Comparison of ENCODE assay signal across 14 cellular contexts in genomic region chr2:85323351-85323987, GRCh38. TPM values are rescaled to one million over a fixed set of nuclear protein-coding genes. Genes with fewer than 3 reads are reported as not detected.
DNase-seq lines count a peak whose midpoint lies in the region; ATAC-seq and TF ChIP-seq lines count a peak whose summit lies in the region.
"Had no signal": no experiment of that assay in that cellular context is flagged by ENCODE, and none has a peak within 500 bp of the region (broad histone marks: within the 10 kb centered on the region; RNA-seq: fewer than 3 reads in every experiment).

No MANE protein-coding gene starts in this region.

- H3K36me3 ChIP-seq in adrenal gland (replicated peaks in 1 of 2), result peaks cover 0 to 60% of the 10 kb centered on the region in 2 donors

- peak overlapping the region; percentile 97 for H3K27ac Mint-ChIP-seq in CD4-positive, alpha-beta T cell
- peak overlapping the region in 1 of 6 donors; percentile 66 for H3K27ac Mint-ChIP-seq in naive B cell

- no peak for DNase-seq in CD4-positive, alpha-beta T cell
- DNase-seq in NB4 (ENCODE audit: low read depth) (no peak), adrenal gland (peak in 2 of 7 donors; percentile 51 to 58), naive B cell (no peak), SK-N-DZ (ENCODE audit: low spot score) (no peak), SIG-M5 (lab: John Stamatoyannopoulos, UW) (no peak)
- no peak for DNase-seq in stimulated activated CD4-positive, alpha-beta T cell treated with anti-CD3 and anti-CD28 coated beads, Interleukin-1b, Interleukin-23, amount 100 ng/mL, for 48 hours
- DNase-seq: activated CD4-positive, alpha-beta T cell treated with anti-CD3 and anti-CD28 coated beads for 1 hour; GF-D8; heart right ventricle; NCI-H1092 treated with DMSO at 0.1 percent for 48 hours; stimulated activated CD4-positive, alpha-beta T cell treated with anti-CD3 and anti-CD28 coated beads, Interleukin-4, amount 100 ng/mL, for 1 hour; SW 1271 had no signal

- peak overlapping the region; percentile 45 for H3K27ac ChIP-seq in CD4-positive, alpha-beta T cell (ENCODE audit: low read depth, low read length)
- peak overlapping the region in 3 of 5 donors; percentile 23 to 99 (median 61) for H3K27ac ChIP-seq in adrenal gland

- peaks cover 95% of the 10 kb centered on the region for H3K4me1 Mint-ChIP-seq in CD4-positive, alpha-beta T cell (ENCODE audit: low read depth)
- peaks cover 74 to 95% (median 94%) of the 10 kb centered on the region in 3 donors for H3K4me1 Mint-ChIP-seq in naive B cell

- TF ChIP-seq POLR2A in NB4 (IDR thresholded peaks at IDR 0.05; ENCODE audit: extremely low read depth, insufficient read length) (no peak), adrenal gland (IDR thresholded peaks at IDR 0.05) (no peak)

- WGBS in adrenal gland, 4 donors, result 72 to 78% (median 75%) methylated on average over 9 of the region's 9 CpGs

- H3K27me3 ChIP-seq in CD4-positive, alpha-beta T cell (ENCODE audit: control insufficient read depth, insufficient read depth, low read length), result no peaks in the 10 kb centered on the region
- H3K27me3 ChIP-seq in adrenal gland, result no peaks in the 10 kb centered on the region
- H3K27me3 ChIP-seq: heart right ventricle had no signal

- no peaks in the 10 kb centered on the region for H3K9me3 ChIP-seq in CD4-positive, alpha-beta T cell (ENCODE audit: control insufficient read depth, low read length)
- H3K9me3 ChIP-seq in adrenal gland (replicated peaks in 1 of 3), result no peaks in the 10 kb centered on the region
- H3K9me3 ChIP-seq: heart right ventricle had no signal

- peak overlapping the region; percentile 12 for H3K4me3 ChIP-seq in NB4 (ENCODE audit: low read depth, low read length)
- H3K4me3 ChIP-seq in adrenal gland, result no peak overlapping the region

- intact Hi-C loops in CD4-positive, alpha-beta T cell (cut with DNase I, micrococcal nuclease), result no loop called here
- intact Hi-C loops in adrenal gland (cut with DNase I), result no loop called here

- H3K4me1 ChIP-seq in adrenal gland (replicated peaks in 1 of 2), result peaks cover 51 to 83% of the 10 kb centered on the region in 2 donors

- H3K27me3 Mint-ChIP-seq in CD4-positive, alpha-beta T cell, result no peaks in the 10 kb centered on the region
- H3K27me3 Mint-ChIP-seq in naive B cell, result no peaks in the 10 kb centered on the region

- CTCF ChIA-PET in CD4-positive, alpha-beta T cell (lab: Charles Lee), result interaction anchor here (1.0 kb wide), 1 partner anchor 57 kb away, joined by 3 read pairs; no protein-coding TSS in a partner anchor

- no peak for TF ChIP-seq CTCF in CD4-positive, alpha-beta T cell (IDR thresholded peaks at IDR 0.05)
- TF ChIP-seq CTCF in NB4 (IDR thresholded peaks at IDR 0.05; ENCODE audit: low read depth, low read length) (no peak), adrenal gland (IDR thresholded peaks at IDR 0.05) (no peak)

- no peak for ATAC-seq in CD4-positive, alpha-beta T cell (ENCODE audit: poor library complexity)
- ATAC-seq in naive B cell (ENCODE audit: low read depth in 2 of 2) (no peak), GM21528 (IDR thresholded peaks at IDR 0.05; ENCODE audit: low FRiP score, unreplicated experiment) (no peak)
- ATAC-seq: heart right ventricle had no signal

- peak overlapping the region; percentile 80 for H3K4me3 Mint-ChIP-seq in CD4-positive, alpha-beta T cell
- peak overlapping the region; percentile 24 to 99 (median 38) for H3K4me3 Mint-ChIP-seq in naive B cell

- no peaks in the 10 kb centered on the region for H3K9me3 Mint-ChIP-seq in CD4-positive, alpha-beta T cell
- H3K9me3 Mint-ChIP-seq in naive B cell, result no peaks in the 10 kb centered on the region

- H3K36me3 Mint-ChIP-seq in CD4-positive, alpha-beta T cell (ENCODE audit: low read depth), result peaks cover 99% of the 10 kb centered on the region
- peaks cover 30 to 45% of the 10 kb centered on the region in 2 donors for H3K36me3 Mint-ChIP-seq in naive B cell

- POLR2A ChIA-PET in CD4-positive, alpha-beta T cell (lab: Charles Lee), result interaction anchor here (1.0 to 2.4 kb wide), 6 partner anchors 9 to 228 kb away, joined by 3 to 18 read pairs (median 4); partner anchors contain the start of genes ELMOD3 and RETSAT

RNA-seq across cellular contexts. Expression of gene TGOLN2, which starts 4.3 kb away (rescaled TPM):
- 100 to 1,000 TPM; 172 to 175 TPM for total RNA-seq in CD4-positive, alpha-beta T cell
- total RNA-seq in adrenal gland, result 100 to 1,000 TPM; 130 to 186 (median 145) TPM
- polyA plus RNA-seq in adrenal gland, result 10 to 100 TPM; 14.8 to 94.4 (median 25.0) TPM
- polyA plus RNA-seq in naive B cell (ENCODE audit: low read depth in 6 of 6), result 10 to 100 TPM; 45.5 to 94.8 (median 77.3) TPM
- polyA plus RNA-seq in SK-N-DZ (2014; cell fraction: cytosol; rRNA removed), result 24.1 and 32.8 TPM in 2 replicates
- 16.1 and 26.4 TPM in 2 replicates for polyA plus RNA-seq in SK-N-DZ (2014; cell fraction: nucleus; rRNA removed)

RNA-seq across cellular contexts. Expression of gene RETSAT, which starts 30.9 kb away (rescaled TPM):
- total RNA-seq in CD4-positive, alpha-beta T cell, result 10 to 100 TPM; 19.2 to 22.2 TPM
- 100 to 1,000 TPM in 7 of 8 donors, 10 to 100 TPM in 1; 93.8 to 178 (median 131) TPM for total RNA-seq in adrenal gland
- polyA plus RNA-seq in adrenal gland (100 to 1,000 TPM in 1 of 3 donors, 10 to 100 TPM in 2; 26.1 to 209 (median 60.7) TPM), naive B cell (ENCODE audit: low read depth in 6 of 6) (1 to 10 TPM; 4.4 to 8.7 (median 6.8) TPM)
- 15.4 and 17.2 TPM in 2 replicates for polyA plus RNA-seq in SK-N-DZ (2014; cell fraction: cytosol; rRNA removed)
- 23.6 and 31.7 TPM in 2 replicates for polyA plus RNA-seq in SK-N-DZ (2014; cell fraction: nucleus; rRNA removed)

RNA-seq across cellular contexts. Expression of gene ELMOD3, which starts 31.1 kb away (rescaled TPM):
- total RNA-seq in CD4-positive, alpha-beta T cell, result 10 to 100 TPM; 13.5 to 15.3 TPM
- 10 to 100 TPM; 12.3 to 37.0 (median 25.3) TPM for total RNA-seq in adrenal gland
- polyA plus RNA-seq in adrenal gland, result 10 to 100 TPM; 18.9 to 69.0 (median 63.1) TPM
- polyA plus RNA-seq in naive B cell (ENCODE audit: low read depth in 6 of 6), result 10 to 100 TPM in 5 of 6 donors, 1 to 10 TPM in 1; 9.8 to 23.1 (median 13.8) TPM
- 17.2 and 27.4 TPM in 2 replicates for polyA plus RNA-seq in SK-N-DZ (2014; cell fraction: cytosol; rRNA removed)
- 36.9 and 43.4 TPM in 2 replicates for polyA plus RNA-seq in SK-N-DZ (2014; cell fraction: nucleus; rRNA removed)

Comparison
In these comparisons a context has a peak if more than half of its experiments do, and no peak if none do; other contexts are left out.
1. RNA of gene RETSAT, which starts 30.9 kb away (total RNA-seq): 93.8 to 178 TPM in adrenal gland; 19.2 to 22.2 TPM in CD4-positive, alpha-beta T cell; every median in the first group is over 4 times any median in the second.